Comparison of ENCODE assay signal across 10 cellular contexts in the genomic region with DNA sequence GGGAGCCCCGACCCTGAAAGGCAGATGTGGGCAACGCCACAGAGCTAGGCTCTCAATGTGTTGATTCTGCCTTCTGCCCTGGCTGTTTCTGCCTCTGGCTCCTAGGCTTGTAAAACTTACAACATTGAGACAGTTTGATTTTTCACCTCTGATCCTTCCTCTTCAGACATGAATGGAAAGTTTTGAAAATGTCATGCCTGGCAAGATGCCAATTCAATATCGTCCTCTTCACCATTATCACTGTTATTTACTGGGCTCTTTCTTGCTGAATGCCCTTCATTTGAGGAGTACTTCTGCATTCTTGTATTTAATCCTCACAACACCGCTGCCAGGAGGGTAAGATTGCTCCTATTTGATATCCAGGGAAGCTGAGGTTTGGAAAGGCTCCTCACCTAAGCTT. TPM values are rescaled to one million over a fixed set of nuclear protein-coding genes. Genes with fewer than 3 reads are reported as not detected.
DNase-seq lines count a peak whose midpoint lies in the region; ATAC-seq, FAIRE-seq and TF ChIP-seq lines count a peak whose summit lies in the region.
"Had no signal": no experiment of that assay in that cellular context is flagged by ENCODE, and none has a peak within 500 bp of the region (broad histone marks: within the 10 kb centered on the region; RNA-seq: fewer than 3 reads in every experiment).

No MANE protein-coding gene starts in this region.

- H3K4me1 Mint-ChIP-seq in brain (peaks cover 30% of the 10 kb centered on the region), glutamatergic neuron (ENCODE audit: low read depth, unreplicated experiment) (peaks cover 7% of the 10 kb centered on the region)

- TF ChIP-seq CTCF in HEK293 (tag by site-specific recombination; IDR thresholded peaks at IDR 0.05) = no peak
- TF ChIP-seq CTCF in brain (conservative IDR thresholded peaks at IDR 0.05) = no peak
- no peak for TF ChIP-seq CTCF in HepG2 (CRISPR knock-in tag; IDR thresholded peaks at IDR 0.05)
- TF ChIP-seq CTCF in glutamatergic neuron (IDR thresholded peaks at IDR 0.05; ENCODE audit: partially characterized antibody, unreplicated experiment) = no peak

- BruUV-seq in HepG2 (replicated peaks; lab: Mats Ljungman, UMichigan) = no TSS peak

- in situ Hi-C loops in HepG2 (cut with HindIII; ENCODE audit: extremely low pct_ligation_motif_present, low pct_unique_long_range_greater_than_20kb) = loop anchor here (5.0 kb wide), 1 partner anchor 41 kb away; no protein-coding TSS in a partner anchor

- H3K27me3 ChIP-seq in HepG2 (ENCODE audit: control insufficient read depth in 1 of 2, insufficient read depth in 2 of 2, low read length in 2 of 2) (peaks cover 0 to 6% of the 10 kb centered on the region in 2 experiments; a peak in 1 of 5 replicates), skeletal muscle tissue (ENCODE audit: control insufficient read depth in 3 of 3, insufficient read depth in 3 of 3, low read length in 3 of 3) (no peaks in the 10 kb centered on the region)

- TF ChIP-seq EP300 in HepG2 (IDR thresholded peaks at IDR 0.05; ENCODE audit: low read depth in 2 of 2, low read length in 2 of 2) (no peak), HepG2 (CRISPR knock-in tag; IDR thresholded peaks at IDR 0.05; ENCODE audit: borderline replicate concordance) (no peak)

- no peak for TF ChIP-seq POLR2A in HepG2 (IDR thresholded peaks at IDR 0.05; ENCODE audit: insufficient read depth in 1 of 2, low read depth in 2 of 2, low read length in 2 of 2)

- no peaks in the 10 kb centered on the region for H3K9me3 ChIP-seq in HEK293 (ENCODE audit: control insufficient read depth, insufficient read depth, low read depth, low read length)
- H3K9me3 ChIP-seq in HepG2 (ENCODE audit: low read length) = no peaks in the 10 kb centered on the region
- H3K9me3 ChIP-seq in skeletal muscle tissue (ENCODE audit: control insufficient read depth in 3 of 3, low read length in 3 of 3) = no peaks in the 10 kb centered on the region

- peak overlapping the region in 3 of 5 experiments; percentile 12 to 78 (median 58) for H3K27ac Mint-ChIP-seq in brain
- H3K27ac Mint-ChIP-seq in glutamatergic neuron (ENCODE audit: unreplicated experiment) = no peak overlapping the region
- H3K27ac Mint-ChIP-seq: activated naive CD8-positive, alpha-beta T cell treated with anti-CD3 and anti-CD28 coated beads, Interleukin-2, amount 10 ng/mL, durations not matched to agents 7 days and 5 days had no signal

- H3K36me3 Mint-ChIP-seq in brain (no peaks in the 10 kb centered on the region), glutamatergic neuron (ENCODE audit: unreplicated experiment) (no peaks in the 10 kb centered on the region)
- H3K36me3 Mint-ChIP-seq: activated naive CD8-positive, alpha-beta T cell treated with anti-CD3 and anti-CD28 coated beads, Interleukin-2, amount 10 ng/mL, durations not matched to agents 7 days and 5 days had no signal

- DNase-seq in HepG2 (ENCODE audit: low spot score) (no peak), NCI-H748 (lab: John Stamatoyannopoulos, UW; ENCODE audit: unreplicated experiment) (no peak), HuH-7.5 (ENCODE audit: low spot score) (no peak), SIG-M5 treated with dmso at 0.1 percent for 504 hours (lab: John Stamatoyannopoulos, UW; ENCODE audit: unreplicated experiment) (no peak), glutamatergic neuron (no peak)

- H3K9ac ChIP-seq in HepG2 (ENCODE audit: insufficient read depth, low read depth, low read length) (no peak overlapping the region), skeletal muscle tissue (ENCODE audit: low read depth in 1 of 3, low read length in 3 of 3) (peak overlapping the region in 2 of 3 donors; percentile 52 to 54)

- H3K4me3 Mint-ChIP-seq in brain (peak overlapping the region in 1 of 5 experiments; percentile 41), glutamatergic neuron (ENCODE audit: unreplicated experiment) (no peak overlapping the region)
- H3K4me3 Mint-ChIP-seq: activated naive CD8-positive, alpha-beta T cell treated with anti-CD3 and anti-CD28 coated beads, Interleukin-2, amount 10 ng/mL, durations not matched to agents 7 days and 5 days had no signal

- no peaks in the 10 kb centered on the region for H3K27me3 Mint-ChIP-seq in brain
- no peaks in the 10 kb centered on the region for H3K27me3 Mint-ChIP-seq in glutamatergic neuron (ENCODE audit: unreplicated experiment)

- no peaks in the 10 kb centered on the region for H4K20me1 ChIP-seq in HepG2 (ENCODE audit: insufficient read depth, low read length)

- CTCF ChIA-PET in HEK293 (lab: Yijun Ruan, JAX) (interaction anchor here (0.6 to 8.7 kb wide), 53 partner anchors 11 to 1782 kb away, joined by 3 to 232 read pairs (median 6); partner anchors contain the start of gene FGF1), HepG2 (lab: Yijun Ruan, JAX; ENCODE audit: low intra/inter-chr PET ratio, low total read pairs) (interaction anchor here (0.8 to 4.4 kb wide), 3 partner anchors 42 to 546 kb away, joined by 3 to 76 read pairs (median 20); no protein-coding TSS in a partner anchor)

- H3K4me3 ChIP-seq in HEK293 (ENCODE audit: low read depth, low read length) = no peak overlapping the region
- H3K4me3 ChIP-seq in HepG2 (replicated peaks in 1 of 3; ENCODE audit: insufficient read depth in 1 of 3, low read depth in 2 of 3, low read length in 3 of 3) = no peak overlapping the region
- H3K4me3 ChIP-seq in skeletal muscle tissue (ENCODE audit: low read length in 3 of 3) = peak overlapping the region in 2 of 3 donors; percentile 6 to 18

- POLR2A ChIA-PET in HEK293 (lab: Yijun Ruan, JAX) (interaction anchor here (0.5 to 2.1 kb wide), 4 partner anchors 21 to 811 kb away, joined by 4 to 9 read pairs (median 5); no protein-coding TSS in a partner anchor), HepG2 (lab: Yijun Ruan, JAX) (interaction anchor here (1.2 kb wide), 1 partner anchor 43 kb away, joined by 5 read pairs; no protein-coding TSS in a partner anchor)

- H3K79me2 ChIP-seq in HepG2 (ENCODE audit: insufficient read depth, low read length) = no peaks in the 10 kb centered on the region

- no peak overlapping the region for H3K4me2 ChIP-seq in HepG2 (ENCODE audit: low read depth, low read length)

- WGBS in HepG2 (ENCODE audit: low lambda C conversion rate) = 45% methylated on average over 4 of the region's 4 CpGs

- H3K9me3 Mint-ChIP-seq in brain (no peaks in the 10 kb centered on the region), glutamatergic neuron (ENCODE audit: unreplicated experiment) (peaks cover 1% of the 10 kb centered on the region)
- H3K9me3 Mint-ChIP-seq: activated naive CD8-positive, alpha-beta T cell treated with anti-CD3 and anti-CD28 coated beads, Interleukin-2, amount 10 ng/mL, durations not matched to agents 7 days and 5 days had no signal

- no peak for FAIRE-seq in HepG2 (lab: Jason Lieb, UNC)

- intact Hi-C loops in HepG2 (cut with micrococcal nuclease; ENCODE audit: unreplicated experiment) = loop anchor here (2.0 kb wide), 1 partner anchor 546 kb away; no protein-coding TSS in a partner anchor

- no peak overlapping the region for H3K27ac ChIP-seq in HEK293 (ENCODE audit: extremely low read depth, low read depth, low read length)
- no peak overlapping the region for H3K27ac ChIP-seq in HepG2 (ENCODE audit: extremely low read length, insufficient read depth, low read length)
- peak overlapping the region; percentile 78 for H3K27ac ChIP-seq in skeletal muscle tissue (ENCODE audit: low read depth, low read length)
- H3K27ac ChIP-seq: HL-60 had no signal

- H3K4me1 ChIP-seq in HEK293 (ENCODE audit: control insufficient read depth, insufficient read depth, low read length) (peaks cover 16% of the 10 kb centered on the region), HepG2 (ENCODE audit: insufficient read depth, low read length) (no peaks in the 10 kb centered on the region; the same call in 1 of the 2 replicates), skeletal muscle tissue (ENCODE audit: control insufficient read depth in 3 of 3, insufficient read depth in 3 of 3, low read length in 3 of 3) (peaks cover 30 to 32% (median 32%) of the 10 kb centered on the region in 3 donors)

- TF ChIP-seq RAD21 in HepG2 (CRISPR knock-in tag; IDR thresholded peaks at IDR 0.05) = no peak

- H3K36me3 ChIP-seq in HEK293 (ENCODE audit: control insufficient read depth in 2 of 2, insufficient read depth in 1 of 2, low read length in 2 of 2) (no peaks in the 10 kb centered on the region), HepG2 (replicated peaks in 1 of 2; ENCODE audit: control insufficient read depth in 1 of 2, insufficient read depth in 2 of 2, low read length in 2 of 2) (no peaks in the 10 kb centered on the region), skeletal muscle tissue (ENCODE audit: control insufficient read depth in 3 of 3, insufficient read depth in 3 of 3, low read length in 3 of 3) (no peaks in the 10 kb centered on the region)

- no peak overlapping the region for H2AFZ ChIP-seq in HepG2 (ENCODE audit: low read length)

- no peak for ATAC-seq in HepG2

TF ChIP-seq in HEK293, 187 proteins besides CTCF, POLR2A, EP300 and RAD21 (continues in another document):
- no peak for TF ChIP-seq ZNF133 (tag by site-specific recombination; IDR thresholded peaks at IDR 0.05)

RNA-seq across cellular contexts. Expression of gene FGF1, which starts 12.6 kb away (rescaled TPM):
- polyA plus RNA-seq in brain (ENCODE audit: insufficient read depth, low read depth, low replicate concordance) = 58.0 TPM
- total RNA-seq in HepG2 (2016; rRNA removed; fragmentation: Illumina TruSeq; extraction: Trizol) = not detected in 2 replicates
- 0.18 TPM in 1 of 2 replicates, not detected in the other for total RNA-seq in HepG2 (2016; cell fraction: cytosol; rRNA removed; fragmentation: Illumina TruSeq; extraction: Trizol; ENCODE audit: low read depth)
- total RNA-seq in HepG2 (2016; cell fraction: insoluble cytoplasmic fraction; rRNA removed; fragmentation: Illumina TruSeq; extraction: Trizol) = not detected in 2 replicates
- 0.07 and 0.12 TPM in 2 replicates for total RNA-seq in HepG2 (2016; cell fraction: membrane; rRNA removed; fragmentation: Illumina TruSeq; extraction: Trizol)
- total RNA-seq in HepG2 (2016; cell fraction: nucleus; rRNA removed; fragmentation: Illumina TruSeq; extraction: Trizol) = not detected in 2 replicates
- polyA plus RNA-seq in HepG2 (2011; rRNA removed) = not detected in 2 replicates
- polyA plus RNA-seq in HepG2 (2011; cell fraction: cytosol; rRNA removed) = not detected in 2 replicates
- polyA plus RNA-seq in HepG2 (2011; cell fraction: nucleus; rRNA removed) = not detected in 2 replicates
- polyA plus RNA-seq in HepG2 (2012) = not detected in 2 replicates
- not detected in 2 replicates for polyA plus RNA-seq in HepG2 (2016; cell fraction: cytosol; fragmentation: Illumina TruSeq; extraction: Trizol; ENCODE audit: low read depth)
- not detected in 2 replicates for polyA plus RNA-seq in HepG2 (2016; cell fraction: insoluble cytoplasmic fraction; fragmentation: Illumina TruSeq; extraction: Trizol; ENCODE audit: low read depth)
- not detected in 2 replicates for polyA plus RNA-seq in HepG2 (2016; cell fraction: membrane; fragmentation: Illumina TruSeq; extraction: Trizol; ENCODE audit: low read depth)
- polyA plus RNA-seq in HepG2 (2016; cell fraction: nucleus; fragmentation: Illumina TruSeq; extraction: Trizol; ENCODE audit: insufficient read depth, low read depth) = not detected in 2 replicates
- polyA minus RNA-seq in HepG2 (2011; rRNA and poly(A)+ RNA removed; ENCODE audit: low replicate concordance) = not detected in 2 replicates
- not detected in 2 replicates for polyA minus RNA-seq in HepG2 (2011; cell fraction: cytosol; rRNA and poly(A)+ RNA removed)
- not detected in 2 replicates for polyA minus RNA-seq in HepG2 (2011; cell fraction: nucleus; rRNA and poly(A)+ RNA removed)
- total RNA-seq in skeletal muscle tissue = 2.6 TPM
- not detected for total RNA-seq in glutamatergic neuron (ENCODE audit: unreplicated experiment)
- total RNA-seq: activated naive CD8-positive, alpha-beta T cell treated with anti-CD3 and anti-CD28 coated beads, Interleukin-2, amount 10 ng/mL, durations not matched to agents 7 days and 5 days had no signal

Comparison
In these comparisons a context has a peak if more than half of its experiments do, and no peak if none do; other contexts are left out.
1. H3K4me3 ChIP-seq: peak in skeletal muscle tissue (2 of 3); none in HEK293 (single experiment) and HepG2 (0 of 3).
2. Of the 63 proteins assayed by ChIP-seq in both HepG2 and HEK293: peak only in HepG2: none; only in HEK293: ZNF350; in both: none; in neither: 62.